Comparison of ENCODE assay signal across 1 cellular context in the genomic region with DNA sequence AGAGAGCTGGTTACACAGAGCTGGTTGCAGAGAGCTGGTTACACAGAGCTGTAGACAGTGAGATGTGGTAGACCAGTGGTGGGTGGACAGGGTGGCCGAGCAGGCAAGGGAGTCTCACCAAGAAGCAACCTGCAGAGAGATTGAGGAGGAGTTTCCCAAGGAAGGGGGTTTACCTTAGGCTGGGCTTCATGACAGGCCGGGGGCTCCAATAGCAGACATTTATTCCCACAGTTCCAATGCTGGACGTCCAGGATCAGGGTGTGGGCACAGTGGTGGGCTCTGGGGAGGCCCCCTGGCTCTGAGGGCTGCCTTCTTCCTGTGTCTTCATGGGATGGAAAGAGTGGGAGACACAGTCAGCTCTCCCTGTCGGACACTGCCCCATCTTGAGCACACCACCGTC.
TF ChIP-seq lines count a peak whose summit lies in the region.

No MANE protein-coding gene starts in this region.

TF ChIP-seq in H1, 55 proteins besides CTCF, POLR2A, EP300 and RAD21 (continued from another document):
- no peak for TF ChIP-seq EGR1 (IDR thresholded peaks at IDR 0.05; ENCODE audit: borderline replicate concordance, low read depth, low read length)
- TF ChIP-seq CEBPB (IDR thresholded peaks at IDR 0.05; ENCODE audit: low read depth, low read length), result no peak
- TF ChIP-seq KDM5A (IDR thresholded peaks at IDR 0.05; ENCODE audit: low read length), result no peak
- no peak for TF ChIP-seq BCL11A (IDR thresholded peaks at IDR 0.05; ENCODE audit: low read depth in 2 of 2, low read length in 2 of 2)
- TF ChIP-seq, protein P1, sequence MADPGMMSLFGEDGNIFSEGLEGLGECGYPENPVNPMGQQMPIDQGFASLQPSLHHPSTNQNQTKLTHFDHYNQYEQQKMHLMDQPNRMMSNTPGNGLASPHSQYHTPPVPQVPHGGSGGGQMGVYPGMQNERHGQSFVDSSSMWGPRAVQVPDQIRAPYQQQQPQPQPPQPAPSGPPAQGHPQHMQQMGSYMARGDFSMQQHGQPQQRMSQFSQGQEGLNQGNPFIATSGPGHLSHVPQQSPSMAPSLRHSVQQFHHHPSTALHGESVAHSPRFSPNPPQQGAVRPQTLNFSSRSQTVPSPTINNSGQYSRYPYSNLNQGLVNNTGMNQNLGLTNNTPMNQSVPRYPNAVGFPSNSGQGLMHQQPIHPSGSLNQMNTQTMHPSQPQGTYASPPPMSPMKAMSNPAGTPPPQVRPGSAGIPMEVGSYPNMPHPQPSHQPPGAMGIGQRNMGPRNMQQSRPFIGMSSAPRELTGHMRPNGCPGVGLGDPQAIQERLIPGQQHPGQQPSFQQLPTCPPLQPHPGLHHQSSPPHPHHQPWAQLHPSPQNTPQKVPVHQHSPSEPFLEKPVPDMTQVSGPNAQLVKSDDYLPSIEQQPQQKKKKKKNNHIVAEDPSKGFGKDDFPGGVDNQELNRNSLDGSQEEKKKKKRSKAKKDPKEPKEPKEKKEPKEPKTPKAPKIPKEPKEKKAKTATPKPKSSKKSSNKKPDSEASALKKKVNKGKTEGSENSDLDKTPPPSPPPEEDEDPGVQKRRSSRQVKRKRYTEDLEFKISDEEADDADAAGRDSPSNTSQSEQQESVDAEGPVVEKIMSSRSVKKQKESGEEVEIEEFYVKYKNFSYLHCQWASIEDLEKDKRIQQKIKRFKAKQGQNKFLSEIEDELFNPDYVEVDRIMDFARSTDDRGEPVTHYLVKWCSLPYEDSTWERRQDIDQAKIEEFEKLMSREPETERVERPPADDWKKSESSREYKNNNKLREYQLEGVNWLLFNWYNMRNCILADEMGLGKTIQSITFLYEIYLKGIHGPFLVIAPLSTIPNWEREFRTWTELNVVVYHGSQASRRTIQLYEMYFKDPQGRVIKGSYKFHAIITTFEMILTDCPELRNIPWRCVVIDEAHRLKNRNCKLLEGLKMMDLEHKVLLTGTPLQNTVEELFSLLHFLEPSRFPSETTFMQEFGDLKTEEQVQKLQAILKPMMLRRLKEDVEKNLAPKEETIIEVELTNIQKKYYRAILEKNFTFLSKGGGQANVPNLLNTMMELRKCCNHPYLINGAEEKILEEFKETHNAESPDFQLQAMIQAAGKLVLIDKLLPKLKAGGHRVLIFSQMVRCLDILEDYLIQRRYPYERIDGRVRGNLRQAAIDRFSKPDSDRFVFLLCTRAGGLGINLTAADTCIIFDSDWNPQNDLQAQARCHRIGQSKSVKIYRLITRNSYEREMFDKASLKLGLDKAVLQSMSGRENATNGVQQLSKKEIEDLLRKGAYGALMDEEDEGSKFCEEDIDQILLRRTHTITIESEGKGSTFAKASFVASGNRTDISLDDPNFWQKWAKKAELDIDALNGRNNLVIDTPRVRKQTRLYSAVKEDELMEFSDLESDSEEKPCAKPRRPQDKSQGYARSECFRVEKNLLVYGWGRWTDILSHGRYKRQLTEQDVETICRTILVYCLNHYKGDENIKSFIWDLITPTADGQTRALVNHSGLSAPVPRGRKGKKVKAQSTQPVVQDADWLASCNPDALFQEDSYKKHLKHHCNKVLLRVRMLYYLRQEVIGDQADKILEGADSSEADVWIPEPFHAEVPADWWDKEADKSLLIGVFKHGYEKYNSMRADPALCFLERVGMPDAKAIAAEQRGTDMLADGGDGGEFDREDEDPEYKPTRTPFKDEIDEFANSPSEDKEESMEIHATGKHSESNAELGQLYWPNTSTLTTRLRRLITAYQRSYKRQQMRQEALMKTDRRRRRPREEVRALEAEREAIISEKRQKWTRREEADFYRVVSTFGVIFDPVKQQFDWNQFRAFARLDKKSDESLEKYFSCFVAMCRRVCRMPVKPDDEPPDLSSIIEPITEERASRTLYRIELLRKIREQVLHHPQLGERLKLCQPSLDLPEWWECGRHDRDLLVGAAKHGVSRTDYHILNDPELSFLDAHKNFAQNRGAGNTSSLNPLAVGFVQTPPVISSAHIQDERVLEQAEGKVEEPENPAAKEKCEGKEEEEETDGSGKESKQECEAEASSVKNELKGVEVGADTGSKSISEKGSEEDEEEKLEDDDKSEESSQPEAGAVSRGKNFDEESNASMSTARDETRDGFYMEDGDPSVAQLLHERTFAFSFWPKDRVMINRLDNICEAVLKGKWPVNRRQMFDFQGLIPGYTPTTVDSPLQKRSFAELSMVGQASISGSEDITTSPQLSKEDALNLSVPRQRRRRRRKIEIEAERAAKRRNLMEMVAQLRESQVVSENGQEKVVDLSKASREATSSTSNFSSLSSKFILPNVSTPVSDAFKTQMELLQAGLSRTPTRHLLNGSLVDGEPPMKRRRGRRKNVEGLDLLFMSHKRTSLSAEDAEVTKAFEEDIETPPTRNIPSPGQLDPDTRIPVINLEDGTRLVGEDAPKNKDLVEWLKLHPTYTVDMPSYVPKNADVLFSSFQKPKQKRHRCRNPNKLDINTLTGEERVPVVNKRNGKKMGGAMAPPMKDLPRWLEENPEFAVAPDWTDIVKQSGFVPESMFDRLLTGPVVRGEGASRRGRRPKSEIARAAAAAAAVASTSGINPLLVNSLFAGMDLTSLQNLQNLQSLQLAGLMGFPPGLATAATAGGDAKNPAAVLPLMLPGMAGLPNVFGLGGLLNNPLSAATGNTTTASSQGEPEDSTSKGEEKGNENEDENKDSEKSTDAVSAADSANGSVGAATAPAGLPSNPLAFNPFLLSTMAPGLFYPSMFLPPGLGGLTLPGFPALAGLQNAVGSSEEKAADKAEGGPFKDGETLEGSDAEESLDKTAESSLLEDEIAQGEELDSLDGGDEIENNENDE (IDR thresholded peaks at IDR 0.05; ENCODE audit: insufficient replicate concordance, low read length), result no peak
- TF ChIP-seq YY1 (IDR thresholded peaks at IDR 0.05; ENCODE audit: low read depth, low read length), result no peak
- TF ChIP-seq EZH2 (IDR thresholded peaks at IDR 0.05; ENCODE audit: low read depth, low read length, severe bottlenecking), result no peak
- TF ChIP-seq BRCA1 (IDR thresholded peaks at IDR 0.05; ENCODE audit: low read depth, low read length), result no peak
- no peak for TF ChIP-seq TCF12 (IDR thresholded peaks at IDR 0.05; ENCODE audit: low read depth, low read length)
- TF ChIP-seq BACH1 (IDR thresholded peaks at IDR 0.05; ENCODE audit: low read length), result no peak
